In the genomic region with DNA sequence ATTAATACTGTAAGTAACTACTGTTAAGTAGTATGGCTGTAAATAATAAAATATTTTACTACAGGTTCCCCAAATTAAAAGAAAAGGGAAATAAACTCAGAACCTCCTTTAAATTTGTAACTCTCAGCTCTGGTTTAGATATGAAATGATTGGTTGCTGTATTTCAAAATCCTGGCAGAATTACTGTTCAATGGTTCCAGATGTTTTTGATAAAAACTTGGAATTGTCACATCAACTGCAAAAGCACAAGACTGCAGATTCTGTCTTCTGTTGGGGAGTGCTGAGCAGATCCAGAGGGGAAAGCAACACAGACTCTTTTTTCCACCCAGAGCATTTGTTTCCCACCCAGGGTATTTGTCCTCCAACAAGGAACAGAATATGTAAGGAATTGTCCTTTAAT, we compare ENCODE assay signal across 8 cellular contexts.
DNase-seq lines count a peak whose midpoint lies in the region; ATAC-seq and TF ChIP-seq lines count a peak whose summit lies in the region.

No MANE protein-coding gene starts in this region.

- POLR2A ChIA-PET in RWPE1 (lab: Yijun Ruan, JAX; ENCODE audit: low non-redundant PET): no interaction called here

- no peaks in the 10 kb centered on the region for H3K9me3 ChIP-seq in RWPE2 (ENCODE audit: severe bottlenecking)
- H3K9me3 ChIP-seq in prostate gland: no peaks in the 10 kb centered on the region

- H3K27me3 ChIP-seq in ACC112 (ENCODE audit: insufficient read depth, low read length) (no peaks in the 10 kb centered on the region), RWPE2 (ENCODE audit: insufficient read depth, poor library complexity, severe bottlenecking) (no peaks in the 10 kb centered on the region), prostate gland (replicated peaks; ENCODE audit: insufficient read depth) (no peaks in the 10 kb centered on the region)

- H2AFZ ChIP-seq in ACC112 (ENCODE audit: low read length, unreplicated experiment): no peak overlapping the region

- peaks cover 27% of the 10 kb centered on the region for H3K79me2 ChIP-seq in ACC112 (ENCODE audit: control insufficient read depth, insufficient read depth, low read length, unreplicated experiment)

- CTCF ChIA-PET in RWPE1 (lab: Yijun Ruan, JAX): no interaction called here

- H3K4me3 ChIP-seq in ACC112 (ENCODE audit: low read depth, low read length): no peak overlapping the region
- no peak overlapping the region for H3K4me3 ChIP-seq in RWPE2 (ENCODE audit: severe bottlenecking)
- H3K4me3 ChIP-seq in prostate gland: no peak overlapping the region

- H3K27ac ChIP-seq in ACC112 (ENCODE audit: low read depth, low read length): peak overlapping the region; percentile 96
- peak overlapping the region; percentile 38 for H3K27ac ChIP-seq in RWPE2 (ENCODE audit: poor library complexity, severe bottlenecking)
- peak overlapping the region; percentile 35 to 60 for H3K27ac ChIP-seq in prostate gland
- no peak overlapping the region for H3K27ac ChIP-seq in RWPE1

- DNase-seq in RWPE2 (ENCODE audit: low spot score) (no peak), fibroblast of peridontal ligament (ENCODE audit: extremely low read depth) (peak; percentile 96), prostate gland (ENCODE audit: low spot score) (no peak), RWPE1 (ENCODE audit: low spot score) (no peak)

- ATAC-seq in RWPE2 (ENCODE audit: low read depth) (no peak), HG02938 (IDR thresholded peaks at IDR 0.05; ENCODE audit: unreplicated experiment) (no peak), GM19023 (IDR thresholded peaks at IDR 0.05; ENCODE audit: unreplicated experiment) (no peak), GM21737 (IDR thresholded peaks at IDR 0.05; ENCODE audit: unreplicated experiment) (no peak)

- TF ChIP-seq CTCF in RWPE2 (IDR thresholded peaks at IDR 0.05; ENCODE audit: poor library complexity, severe bottlenecking): no peak
- no peak for TF ChIP-seq CTCF in prostate gland (IDR thresholded peaks at IDR 0.05)
- no peak for TF ChIP-seq CTCF in RWPE1 (conservative IDR thresholded peaks at IDR 0.05; ENCODE audit: low read depth)

- TF ChIP-seq POLR2A in prostate gland (IDR thresholded peaks at IDR 0.05): no peak

- intact Hi-C loops in prostate gland (cut with DNase I): loop anchor here (5.0 kb wide), 2 partner anchors 91 to 111 kb away; no protein-coding TSS in a partner anchor

- no peaks in the 10 kb centered on the region for H3K36me3 ChIP-seq in ACC112 (ENCODE audit: insufficient read depth, low read length)
- no peaks in the 10 kb centered on the region; the same call in 1 of the 2 replicates for H3K36me3 ChIP-seq in RWPE2 (ENCODE audit: low read depth)
- no peaks in the 10 kb centered on the region for H3K36me3 ChIP-seq in prostate gland

- H3K4me1 ChIP-seq in ACC112 (ENCODE audit: control insufficient read depth, insufficient read depth, low read length, unreplicated experiment) (peaks cover 56% of the 10 kb centered on the region), RWPE2 (ENCODE audit: insufficient read depth, poor library complexity, severe bottlenecking) (peaks cover 40% of the 10 kb centered on the region), prostate gland (replicated peaks) (no peaks in the 10 kb centered on the region)
